ENCODE assay signal across 17 cellular contexts in genomic region chr7:17493451-17493850, GRCh38.
"Had no signal": no experiment of that assay in that cellular context is flagged by ENCODE, and none has a peak within 500 bp of the region (broad histone marks: within the 10 kb centered on the region; RNA-seq: fewer than 3 reads in every experiment).

No MANE protein-coding gene starts in this region.

- H3K9me3 ChIP-seq: left ventricle myocardium inferior, tibial artery had no signal

- H3K79me2 ChIP-seq: parathyroid adenoma had no signal

- H3K4me3 Mint-ChIP-seq: activated naive CD4-positive, alpha-beta T cell treated with anti-CD3 and anti-CD28 coated beads, Interleukin-2, amount 10 ng/mL, durations not matched to agents 7 days and 5 days; memory B cell; naive thymus-derived CD8-positive, alpha-beta T cell; stimulated activated memory B cell treated with anti-CD40 and anti-IgM and Interleukin-4, amounts not matched to agents 10 μg/mL and 1 μg/mL and 100 μg/mL, for 72 hours had no signal

- H3K27me3 Mint-ChIP-seq: stimulated activated memory B cell treated with anti-CD40 and anti-IgM and Interleukin-4, amounts not matched to agents 10 μg/mL and 1 μg/mL and 100 μg/mL, for 72 hours had no signal

- ATAC-seq: naive thymus-derived CD8-positive, alpha-beta T cell; stimulated activated memory B cell treated with anti-CD40 and anti-IgM and Interleukin-4, amounts not matched to agents 10 μg/mL and 1 μg/mL and 100 μg/mL, for 72 hours had no signal

- H3K27ac ChIP-seq: coronary artery, left ventricle myocardium inferior, parathyroid adenoma, tibial artery, VCaP had no signal

- H3K36me3 Mint-ChIP-seq: memory B cell; naive thymus-derived CD8-positive, alpha-beta T cell; stimulated activated memory B cell treated with anti-CD40 and anti-IgM and Interleukin-4, amounts not matched to agents 10 μg/mL and 1 μg/mL and 100 μg/mL, for 72 hours had no signal

- H3K4me3 ChIP-seq: coronary artery, left ventricle myocardium inferior, tibial artery had no signal

- H2AFZ ChIP-seq: parathyroid adenoma had no signal

- H3K4me1 ChIP-seq: left ventricle myocardium inferior, parathyroid adenoma had no signal

- H3K4me1 Mint-ChIP-seq: stimulated activated memory B cell treated with anti-CD40 and anti-IgM and Interleukin-4, amounts not matched to agents 10 μg/mL and 1 μg/mL and 100 μg/mL, for 72 hours had no signal

- DNase-seq: activated CD4-positive, alpha-beta T cell treated with anti-CD3 and anti-CD28 coated beads for 1 hour; activated CD4-positive, alpha-beta T cell treated with anti-CD3 and anti-CD28 coated beads, Interleukin-2, amount 50 U/mL, for 4 hours; activated naive CD4-positive, alpha-beta T cell treated with anti-CD3 and anti-CD28 coated beads, Interleukin-2, amount 10 ng/mL, durations not matched to agents 7 days and 5 days; activated T-cell treated with anti-CD3 and anti-CD28 coated beads for 4 hours; caudate nucleus; effector CD4-positive, alpha-beta T cell; hypothalamus; left ventricle myocardium inferior; naive thymus-derived CD8-positive, alpha-beta T cell; tibial artery had no signal

- H3K9ac ChIP-seq: parathyroid adenoma had no signal

- H3K27ac Mint-ChIP-seq: activated naive CD4-positive, alpha-beta T cell treated with anti-CD3 and anti-CD28 coated beads, Interleukin-2, amount 10 ng/mL, durations not matched to agents 7 days and 5 days; memory B cell; naive thymus-derived CD8-positive, alpha-beta T cell; stimulated activated memory B cell treated with anti-CD40 and anti-IgM and Interleukin-4, amounts not matched to agents 10 μg/mL and 1 μg/mL and 100 μg/mL, for 72 hours had no signal

- H3K36me3 ChIP-seq: left ventricle myocardium inferior, tibial artery had no signal

- H3K9me3 Mint-ChIP-seq: memory B cell; naive thymus-derived CD8-positive, alpha-beta T cell; stimulated activated memory B cell treated with anti-CD40 and anti-IgM and Interleukin-4, amounts not matched to agents 10 μg/mL and 1 μg/mL and 100 μg/mL, for 72 hours had no signal

- FAIRE-seq: endothelial cell of umbilical vein, urothelium cell line had no signal

- H3K27me3 ChIP-seq: tibial artery had no signal
